ENCODE assay signal across 8 cellular contexts in genomic region chr12:116736962-116737773, GRCh38. TPM values are rescaled to one million over a fixed set of nuclear protein-coding genes. Genes with fewer than 3 reads are reported as not detected.
A peak's percentile ranks its signal among the peaks of the same experiment; 100 is the strongest.
DNase-seq lines count a peak whose midpoint lies in the region; ATAC-seq and TF ChIP-seq lines count a peak whose summit lies in the region.

No MANE protein-coding gene starts in this region.

- H3K36me3 ChIP-seq in Karpas-422 (ENCODE audit: insufficient read depth, low read length), result peaks cover 8% of the 10 kb centered on the region; the same call in 1 of the 2 replicates

- no peaks in the 10 kb centered on the region for H3K9me2 ChIP-seq in Karpas-422 (replicated peaks; ENCODE audit: insufficient read depth, low read length)

- no peak overlapping the region for H2AFZ ChIP-seq in Karpas-422 (ENCODE audit: low read length)

- H4K20me1 ChIP-seq in Karpas-422 (ENCODE audit: insufficient read depth, low read depth, low read length), result peaks cover 12% of the 10 kb centered on the region; the same call in 1 of the 2 replicates

- H3K4me3 ChIP-seq in Karpas-422 (ENCODE audit: low read length) (peak overlapping the region; percentile 82), cardiac fibroblast (replicated peaks in 1 of 2; ENCODE audit: low read depth in 2 of 2, low read length in 2 of 2) (peak overlapping the region; percentile 93), mononuclear cell (ENCODE audit: low read length) (peak overlapping the region; percentile 82)

- peaks cover 61% of the 10 kb centered on the region for H3K79me2 ChIP-seq in Karpas-422 (ENCODE audit: low read length)

- H3K9me3 ChIP-seq in Karpas-422 (ENCODE audit: low read length) (no peaks in the 10 kb centered on the region), mononuclear cell (ENCODE audit: low read depth, low read length) (no peaks in the 10 kb centered on the region)

- H3K9ac ChIP-seq in Karpas-422 (ENCODE audit: low read length), result peak overlapping the region; percentile 78

- DNase-seq in EL (peak; percentile 19), Karpas-422 (peak; percentile 44), cardiac fibroblast (ENCODE audit: low read depth in 2 of 2) (no peak), SKM-1 treated with dmso at 0.1 percent for 144 hours (lab: John Stamatoyannopoulos, UW; ENCODE audit: unreplicated experiment) (no peak), cerebellum (ENCODE audit: low spot score) (no peak)

- H3K27ac ChIP-seq in Karpas-422 (ENCODE audit: low read length), result no peak overlapping the region

- ATAC-seq in HG02623 (IDR thresholded peaks at IDR 0.05; ENCODE audit: unreplicated experiment) (no peak), GM21390 (IDR thresholded peaks at IDR 0.05; ENCODE audit: unreplicated experiment) (no peak)

- no peaks in the 10 kb centered on the region for H3K27me3 ChIP-seq in Karpas-422 (ENCODE audit: low read length)
- H3K27me3 ChIP-seq in mononuclear cell (ENCODE audit: insufficient read depth, low read length), result no peaks in the 10 kb centered on the region

- peak overlapping the region; percentile 74 for H3K4me2 ChIP-seq in Karpas-422 (ENCODE audit: low read depth, low read length, poor library complexity, severe bottlenecking)

- TF ChIP-seq CTCF in cardiac fibroblast (IDR thresholded peaks at IDR 0.05; ENCODE audit: low read depth, low read length), result no peak

- H3K4me1 ChIP-seq in Karpas-422 (ENCODE audit: low read length) (peaks cover 18% of the 10 kb centered on the region), mononuclear cell (ENCODE audit: insufficient read depth, low read length) (peaks cover 24% of the 10 kb centered on the region)

RNA-seq across cellular contexts. Expression of gene SPRING1, which starts 0.7 kb away (rescaled TPM):
- total RNA-seq in Karpas-422 (2014; rRNA removed; shearing (Covaris generic); ENCODE audit: low replicate concordance), result 23.0 and 33.3 TPM in 2 replicates
- total RNA-seq in mononuclear cell, result 9.1 TPM
- total RNA-seq in cerebellum, result 26.4 TPM

RNA-seq across cellular contexts. Expression of gene RNFT2, which starts 0.9 kb away (rescaled TPM):
- 6.7 and 10.7 TPM in 2 replicates for total RNA-seq in Karpas-422 (2014; rRNA removed; shearing (Covaris generic); ENCODE audit: low replicate concordance)
- 3.4 TPM for total RNA-seq in mononuclear cell
- total RNA-seq in cerebellum, result 42.1 TPM

Comparison
In these comparisons a context has a peak if more than half of its experiments do, and no peak if none do; other contexts are left out.
1. DNase-seq: peak in EL (single experiment) and Karpas-422 (single experiment); none in cardiac fibroblast (0 of 2), SKM-1 treated with dmso at 0.1 percent for 144 hours (single experiment) and cerebellum (single experiment).
2. Peak in every context shown above with its lines, with median percentiles within 50 percentile points of each other: H3K4me3 ChIP-seq.